In genomic region chr6:26030716-26031115, GRCh38 we compare ENCODE assay signal across 10 cellular contexts. TPM values are rescaled to one million over a fixed set of nuclear protein-coding genes. Genes with fewer than 3 reads are reported as not detected.
DNase-seq lines count a peak whose midpoint lies in the region; ATAC-seq lines count a peak whose summit lies in the region.
"Had no signal": no experiment of that assay in that cellular context is flagged by ENCODE, and none has a peak within 500 bp of the region (broad histone marks: within the 10 kb centered on the region; RNA-seq: fewer than 3 reads in every experiment).

No MANE protein-coding gene starts in this region.

- H3K27me3 Mint-ChIP-seq in activated CD4-positive, alpha-beta T cell treated with anti-CD3 and anti-CD28 coated beads for 36 hours: no peaks in the 10 kb centered on the region
- H3K27me3 Mint-ChIP-seq in activated T-helper 2 cell treated with anti-CD3 and anti-CD28 coated beads, Interferon-gamma antibody, Interleukin-2, Interleukin-4, amounts not matched to agents 10 μg/mL and 5 μg/mL and 100 μg/mL, durations not matched to agents 14 hours and 24 hours and 36 hours (ENCODE audit: low read depth): no peaks in the 10 kb centered on the region
- peaks cover 0 to 2% (median 0%) of the 10 kb centered on the region in 5 donors for H3K27me3 Mint-ChIP-seq in naive thymus-derived CD8-positive, alpha-beta T cell

- peak overlapping the region; percentile 74 for H3K27ac Mint-ChIP-seq in activated CD4-positive, alpha-beta T cell treated with anti-CD3 and anti-CD28 coated beads for 36 hours
- peak overlapping the region; percentile 86 for H3K27ac Mint-ChIP-seq in activated T-helper 2 cell treated with anti-CD3 and anti-CD28 coated beads, Interferon-gamma antibody, Interleukin-2, Interleukin-4, amounts not matched to agents 10 μg/mL and 5 μg/mL and 100 μg/mL, durations not matched to agents 14 hours and 24 hours and 36 hours
- no peak overlapping the region for H3K27ac Mint-ChIP-seq in naive thymus-derived CD8-positive, alpha-beta T cell

- H3K27me3 ChIP-seq in neuron (ENCODE audit: insufficient read depth, low read length): no peaks in the 10 kb centered on the region

- peak overlapping the region; percentile 81 for H3K4me3 Mint-ChIP-seq in activated CD4-positive, alpha-beta T cell treated with anti-CD3 and anti-CD28 coated beads for 36 hours
- peak overlapping the region; percentile 92 for H3K4me3 Mint-ChIP-seq in activated T-helper 2 cell treated with anti-CD3 and anti-CD28 coated beads, Interferon-gamma antibody, Interleukin-2, Interleukin-4, amounts not matched to agents 10 μg/mL and 5 μg/mL and 100 μg/mL, durations not matched to agents 14 hours and 24 hours and 36 hours (ENCODE audit: low read depth)
- H3K4me3 Mint-ChIP-seq in naive thymus-derived CD8-positive, alpha-beta T cell: no peak overlapping the region

- ATAC-seq in activated CD4-positive, alpha-beta T cell treated with anti-CD3 and anti-CD28 coated beads for 36 hours: no peak
- no peak for ATAC-seq in GM19395 (IDR thresholded peaks at IDR 0.05; ENCODE audit: unreplicated experiment)
- ATAC-seq in naive thymus-derived CD8-positive, alpha-beta T cell: no peak

- H2AFZ ChIP-seq in neuron (ENCODE audit: low read depth, low read length): no peak overlapping the region

- peaks cover 56% of the 10 kb centered on the region for H3K4me1 Mint-ChIP-seq in activated CD4-positive, alpha-beta T cell treated with anti-CD3 and anti-CD28 coated beads for 36 hours
- H3K4me1 Mint-ChIP-seq in activated T-helper 2 cell treated with anti-CD3 and anti-CD28 coated beads, Interferon-gamma antibody, Interleukin-2, Interleukin-4, amounts not matched to agents 10 μg/mL and 5 μg/mL and 100 μg/mL, durations not matched to agents 14 hours and 24 hours and 36 hours (ENCODE audit: low read depth): peaks cover 73% of the 10 kb centered on the region
- peaks cover 15 to 58% (median 51%) of the 10 kb centered on the region in 4 donors for H3K4me1 Mint-ChIP-seq in naive thymus-derived CD8-positive, alpha-beta T cell

- POLR2A ChIA-PET in activated CD4-positive, alpha-beta T cell treated with anti-CD3 and anti-CD28 coated beads for 36 hours (lab: Charles Lee): interaction anchor here (1.1 to 10.8 kb wide), 11 partner anchors 9 to 186 kb away, joined by 3 to 571 read pairs (median 26); a partner anchor contains a TSS
- POLR2A ChIA-PET in naive thymus-derived CD8-positive, alpha-beta T cell (lab: Charles Lee): interaction anchor here (0.6 to 16.7 kb wide), 15 partner anchors 10 to 1448 kb away, joined by 3 to 748 read pairs (median 14); a partner anchor contains a TSS

- peaks cover 45% of the 10 kb centered on the region for H3K4me1 ChIP-seq in neuron (ENCODE audit: insufficient read depth, low read length)

- H3K36me3 ChIP-seq in neuron (ENCODE audit: insufficient read depth, low read length): no peaks in the 10 kb centered on the region

- H3K9me3 Mint-ChIP-seq in activated CD4-positive, alpha-beta T cell treated with anti-CD3 and anti-CD28 coated beads for 36 hours (ENCODE audit: low read depth): no peaks in the 10 kb centered on the region
- H3K9me3 Mint-ChIP-seq in activated T-helper 2 cell treated with anti-CD3 and anti-CD28 coated beads, Interferon-gamma antibody, Interleukin-2, Interleukin-4, amounts not matched to agents 10 μg/mL and 5 μg/mL and 100 μg/mL, durations not matched to agents 14 hours and 24 hours and 36 hours: no peaks in the 10 kb centered on the region
- peaks cover 0 to 4% (median 0%) of the 10 kb centered on the region in 9 donors for H3K9me3 Mint-ChIP-seq in naive thymus-derived CD8-positive, alpha-beta T cell

- intact Hi-C loops in activated CD4-positive, alpha-beta T cell treated with anti-CD3 and anti-CD28 coated beads for 36 hours (cut with DNase I, micrococcal nuclease): loop anchor here in 1 of 2 experiments (5.0 kb wide), 1 partner anchor 1782 kb away; a partner anchor contains a TSS
- intact Hi-C loops in activated T-helper 2 cell treated with anti-CD3 and anti-CD28 coated beads, Interferon-gamma antibody, Interleukin-2, Interleukin-4, amounts not matched to agents 10 μg/mL and 5 μg/mL and 100 μg/mL, durations not matched to agents 14 hours and 24 hours and 36 hours (cut with micrococcal nuclease): loop anchor here (5.0 kb wide), 1 partner anchor 1782 kb away; a partner anchor contains a TSS

- H3K36me3 Mint-ChIP-seq in activated CD4-positive, alpha-beta T cell treated with anti-CD3 and anti-CD28 coated beads for 36 hours (ENCODE audit: low read depth): peaks cover 10% of the 10 kb centered on the region
- no peaks in the 10 kb centered on the region for H3K36me3 Mint-ChIP-seq in activated T-helper 2 cell treated with anti-CD3 and anti-CD28 coated beads, Interferon-gamma antibody, Interleukin-2, Interleukin-4, amounts not matched to agents 10 μg/mL and 5 μg/mL and 100 μg/mL, durations not matched to agents 14 hours and 24 hours and 36 hours (ENCODE audit: low read depth)
- no peaks in the 10 kb centered on the region for H3K36me3 Mint-ChIP-seq in naive thymus-derived CD8-positive, alpha-beta T cell

- CTCF ChIA-PET in activated CD4-positive, alpha-beta T cell treated with anti-CD3 and anti-CD28 coated beads for 36 hours (lab: Charles Lee): interaction anchor here (1.3 to 4.4 kb wide), 8 partner anchors 10 to 67 kb away, joined by 3 to 49 read pairs (median 8); a partner anchor contains a TSS

- H3K9me3 ChIP-seq in neuron (ENCODE audit: low read length): no peaks in the 10 kb centered on the region

- peak overlapping the region; percentile 80 for H3K4me3 ChIP-seq in neuron (ENCODE audit: low read length)

- DNase-seq in activated CD4-positive, alpha-beta T cell treated with anti-CD3 and anti-CD28 coated beads for 36 hours: no peak
- no peak for DNase-seq in activated CD4-positive, alpha-beta T cell treated with anti-CD3 and anti-CD28 coated beads for 48 hours
- DNase-seq in MV-4-11 (lab: John Stamatoyannopoulos, UW): peak; percentile 45
- no peak for DNase-seq in activated T-helper 2 cell treated with anti-CD3 and anti-CD28 coated beads, Interferon-gamma antibody, Interleukin-2, Interleukin-4, amounts not matched to agents 10 μg/mL and 5 μg/mL and 100 μg/mL, durations not matched to agents 14 hours and 24 hours and 36 hours (ENCODE audit: low spot score)
- DNase-seq in stimulated activated CD4-positive, alpha-beta T cell treated with anti-CD3 and anti-CD28 coated beads, Interleukin-2, amount 100 ng/mL, for 48 hours: no peak
- DNase-seq in naive thymus-derived CD8-positive, alpha-beta T cell: no peak
- DNase-seq: NCI-H1694 treated with DMSO at 0.1 percent for 48 hours, occipital lobe had no signal

RNA-seq across cellular contexts. Expression of gene HFE, which starts 56.5 kb away (rescaled TPM):
- 1 to 10 TPM; 1.1 to 1.4 TPM for total RNA-seq in activated CD4-positive, alpha-beta T cell treated with anti-CD3 and anti-CD28 coated beads for 36 hours
- 0.32 and 0.39 TPM in 2 replicates for total RNA-seq in activated T-helper 2 cell treated with anti-CD3 and anti-CD28 coated beads, Interferon-gamma antibody, Interleukin-2, Interleukin-4, amounts not matched to agents 10 μg/mL and 5 μg/mL and 100 μg/mL, durations not matched to agents 14 hours and 24 hours and 36 hours
- total RNA-seq in naive thymus-derived CD8-positive, alpha-beta T cell: 1 to 10 TPM; 1.3 to 1.6 TPM
- 1 to 10 TPM in 2 of 3 donors, under 1 TPM in 1; 0.68 to 3.8 (median 1.8) TPM for polyA plus RNA-seq in naive thymus-derived CD8-positive, alpha-beta T cell

Comparison
In these comparisons a context has a peak if more than half of its experiments do, and no peak if none do; other contexts are left out.
1. H3K27ac Mint-ChIP-seq: peak in activated CD4-positive, alpha-beta T cell treated with anti-CD3 and anti-CD28 coated beads for 36 hours (single experiment) and activated T-helper 2 cell treated with anti-CD3 and anti-CD28 coated beads, Interferon-gamma antibody, Interleukin-2, Interleukin-4, amounts not matched to agents 10 μg/mL and 5 μg/mL and 100 μg/mL, durations not matched to agents 14 hours and 24 hours and 36 hours (single experiment); none in naive thymus-derived CD8-positive, alpha-beta T cell (0 of 10).
2. H3K4me3 Mint-ChIP-seq: peak in activated CD4-positive, alpha-beta T cell treated with anti-CD3 and anti-CD28 coated beads for 36 hours (single experiment) and activated T-helper 2 cell treated with anti-CD3 and anti-CD28 coated beads, Interferon-gamma antibody, Interleukin-2, Interleukin-4, amounts not matched to agents 10 μg/mL and 5 μg/mL and 100 μg/mL, durations not matched to agents 14 hours and 24 hours and 36 hours (single experiment); none in naive thymus-derived CD8-positive, alpha-beta T cell (0 of 10).